ENCODE assay signal across 3 cellular contexts in the genomic region with DNA sequence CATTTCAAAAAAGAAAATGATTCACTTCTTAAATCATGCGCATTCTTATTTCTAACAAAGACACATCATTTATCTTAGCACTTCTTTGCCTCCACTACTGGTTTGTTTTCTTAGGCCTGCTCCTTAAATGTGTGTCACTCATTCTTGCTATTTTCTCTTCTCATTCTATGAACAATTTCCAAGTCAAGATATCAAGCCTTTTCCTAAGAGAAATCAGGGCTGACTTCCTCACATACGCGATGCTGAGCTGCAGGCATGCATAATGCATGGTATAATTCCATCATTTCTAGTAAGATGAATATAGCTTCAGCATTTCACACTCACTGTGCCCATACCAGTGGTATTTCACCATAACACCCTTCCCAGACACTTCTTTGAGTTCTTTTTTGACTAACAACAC.
"Had no signal": no experiment of that assay in that cellular context is flagged by ENCODE, and none has a peak within 500 bp of the region (broad histone marks: within the 10 kb centered on the region; RNA-seq: fewer than 3 reads in every experiment).

No MANE protein-coding gene starts in this region.

- ATAC-seq: GM12878 had no signal

- DNase-seq: GDM1, GF-D8 had no signal

- H3K4me3 ChIP-seq: GM12878 had no signal
